Comparison of ENCODE assay signal across 22 cellular contexts in the genomic region with DNA sequence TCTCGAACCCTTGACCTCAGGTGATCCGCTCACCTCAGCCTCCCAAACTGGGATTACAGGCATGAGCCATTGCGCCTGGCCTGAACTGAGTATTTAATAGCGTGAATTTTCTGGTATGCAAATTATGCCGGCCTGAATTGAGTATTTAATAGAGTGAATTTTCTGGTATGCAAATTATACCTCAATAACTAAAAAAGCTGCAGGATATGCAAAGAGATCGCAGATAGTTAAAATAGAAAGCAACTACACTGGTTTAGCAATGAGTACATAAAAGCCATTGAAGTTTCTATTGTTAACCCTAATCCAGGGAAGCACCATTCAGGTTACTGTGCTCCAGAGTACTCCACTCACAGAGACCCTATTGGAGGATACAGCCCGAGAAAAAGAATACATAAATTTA. TPM values are rescaled to one million over a fixed set of nuclear protein-coding genes. Genes with fewer than 3 reads are reported as not detected.
DNase-seq lines count a peak whose midpoint lies in the region; ATAC-seq, FAIRE-seq and TF ChIP-seq lines count a peak whose summit lies in the region.
"Had no signal": no experiment of that assay in that cellular context is flagged by ENCODE, and none has a peak within 500 bp of the region (broad histone marks: within the 10 kb centered on the region; RNA-seq: fewer than 3 reads in every experiment).

No MANE protein-coding gene starts in this region.

- H2BK15ac ChIP-seq in neuronal stem cell (ENCODE audit: low read length) = no peak overlapping the region

- H4K20me1 ChIP-seq in endothelial cell of umbilical vein (replicated peaks; ENCODE audit: control insufficient read depth, extremely low read depth, insufficient read depth, low read length) = no peaks in the 10 kb centered on the region

- no peak overlapping the region for H2BK5ac ChIP-seq in neuronal stem cell (ENCODE audit: low read length)

- H2BK12ac ChIP-seq in neuronal stem cell (ENCODE audit: low read length) = no peak overlapping the region

- H3K9me3 ChIP-seq in endothelial cell of umbilical vein (replicated peaks; ENCODE audit: control insufficient read depth, insufficient read depth, low read length) (no peaks in the 10 kb centered on the region), neuronal stem cell (replicated peaks in 1 of 2; ENCODE audit: control insufficient read depth in 2 of 2, insufficient read depth in 1 of 2, low read depth in 1 of 2, low read length in 2 of 2) (peaks cover 0 to 2% of the 10 kb centered on the region in 2 donors), ascending aorta (no peaks in the 10 kb centered on the region)
- H3K9me3 ChIP-seq: BE2C had no signal

- no peak overlapping the region for H3K18ac ChIP-seq in neuronal stem cell (ENCODE audit: low read length)

- TF ChIP-seq CTCF in endothelial cell of umbilical vein (IDR thresholded peaks at IDR 0.05; ENCODE audit: extremely low read depth in 1 of 2, insufficient read depth in 1 of 2, low read depth in 1 of 2, low read length in 2 of 2) = no peak
- no peak for TF ChIP-seq CTCF in ascending aorta (IDR thresholded peaks at IDR 0.05)

- no peak overlapping the region for H4K91ac ChIP-seq in neuronal stem cell (ENCODE audit: low read depth, low read length, poor library complexity)

- H3K23ac ChIP-seq in neuronal stem cell (ENCODE audit: low read depth, low read length, poor library complexity) = no peak overlapping the region

- no peak for ATAC-seq in GM21367 (IDR thresholded peaks at IDR 0.05; ENCODE audit: unreplicated experiment)
- ATAC-seq: HCT116, Right ventricle myocardium inferior had no signal

- no peak overlapping the region for H3K14ac ChIP-seq in neuronal stem cell (ENCODE audit: low read length)

- intact Hi-C loops in endothelial cell of umbilical vein (cut with micrococcal nuclease) = no loop called here
- intact Hi-C loops in ascending aorta (cut with DNase I) = no loop called here

- H3K79me1 ChIP-seq in neuronal stem cell (ENCODE audit: low read depth, low read length) = peaks cover 2% of the 10 kb centered on the region

- no peak overlapping the region for H2AFZ ChIP-seq in endothelial cell of umbilical vein (ENCODE audit: low read depth, low read length)
- no peak overlapping the region for H2AFZ ChIP-seq in neuronal stem cell (ENCODE audit: low read length)
- H2AFZ ChIP-seq: GM23248 had no signal

- H3K27ac ChIP-seq in endothelial cell of umbilical vein (ENCODE audit: insufficient read depth, low read depth, low read length) (peak overlapping the region; percentile 68), neuronal stem cell (replicated peaks; ENCODE audit: low read length) (no peak overlapping the region), ascending aorta (no peak overlapping the region)
- H3K27ac ChIP-seq: GM23248 had no signal

- H3K36me3 ChIP-seq in endothelial cell of umbilical vein (ENCODE audit: control insufficient read depth in 2 of 2, extremely low read depth in 1 of 2, insufficient read depth in 2 of 2, low read length in 2 of 2) (no peaks in the 10 kb centered on the region), neuronal stem cell (replicated peaks in 1 of 2; ENCODE audit: control insufficient read depth in 2 of 2, insufficient read depth in 2 of 2, low read length in 2 of 2) (no peaks in the 10 kb centered on the region), ascending aorta (no peaks in the 10 kb centered on the region)
- H3K36me3 ChIP-seq: BE2C had no signal

- H3K9ac ChIP-seq in endothelial cell of umbilical vein (replicated peaks; ENCODE audit: extremely low read depth, insufficient read depth, low read length) (no peak overlapping the region), neuronal stem cell (ENCODE audit: low read depth, low read length, poor library complexity) (no peak overlapping the region)
- H3K9ac ChIP-seq: GM23248 had no signal

- WGBS in neuronal stem cell (ENCODE audit: extremely low coverage in 2 of 2, insufficient read length in 2 of 2, insufficient replicate concordance in 1 of 2), 2 donors = no CpG with 5 or more reads among the region's 7 CpGs

- H3K4me2 ChIP-seq in endothelial cell of umbilical vein (ENCODE audit: insufficient read depth, low read length) (no peak overlapping the region), neuronal stem cell (ENCODE audit: insufficient read depth, low read length, poor library complexity, severe bottlenecking) (no peak overlapping the region)

- POLR2A ChIA-PET in endothelial cell of umbilical vein (lab: Charles Lee) = no interaction called here

- FAIRE-seq in GM12891 (lab: Jason Lieb, UNC) = no peak
- peak; percentile 61 for FAIRE-seq in GM19239 (lab: Jason Lieb, UNC)
- no peak for FAIRE-seq in endothelial cell of umbilical vein (lab: Jason Lieb, UNC)
- FAIRE-seq: HTR-8/SVneo had no signal

- CTCF ChIA-PET in endothelial cell of umbilical vein (lab: Charles Lee) = interaction anchor here (2.4 to 4.5 kb wide), 2 partner anchors 11 to 14 kb away, joined by 9 to 40 read pairs; no protein-coding TSS in a partner anchor

- H2BK120ac ChIP-seq in neuronal stem cell (ENCODE audit: low read depth, low read length) = no peak overlapping the region

- no peak overlapping the region for H2AK5ac ChIP-seq in neuronal stem cell (ENCODE audit: low read depth, low read length)

- H3K9me1 ChIP-seq in endothelial cell of umbilical vein (replicated peaks; ENCODE audit: control insufficient read depth, extremely low read depth, insufficient read depth, low read length) = no peaks in the 10 kb centered on the region

- no TSS peak for BruUV-seq in endothelial cell of umbilical vein (replicated peaks; lab: Mats Ljungman, UMichigan)

- H3K27me3 ChIP-seq in endothelial cell of umbilical vein (ENCODE audit: control insufficient read depth in 2 of 2, insufficient read depth in 2 of 2, low read length in 2 of 2) (no peaks in the 10 kb centered on the region), neuronal stem cell (ENCODE audit: control insufficient read depth in 3 of 3, insufficient read depth in 3 of 3, low read depth in 1 of 3, low read length in 3 of 3) (no peaks in the 10 kb centered on the region), ascending aorta (no peaks in the 10 kb centered on the region)
- H3K27me3 ChIP-seq: BE2C had no signal

- peaks cover 63% of the 10 kb centered on the region for H3K79me2 ChIP-seq in endothelial cell of umbilical vein (ENCODE audit: control insufficient read depth, insufficient read depth, low read length)

- TF ChIP-seq POLR2A in GM12891 (IDR thresholded peaks at IDR 0.05; ENCODE audit: low read depth, low read length) (no peak), endothelial cell of umbilical vein (IDR thresholded peaks at IDR 0.05; ENCODE audit: low read depth, low read length) (no peak)

- no peak overlapping the region for H3K4ac ChIP-seq in neuronal stem cell (ENCODE audit: low read length)

- no peak for DNase-seq in GM12891 (ENCODE audit: insufficient read length, low spot score)
- no peak for DNase-seq in GM19239 (ENCODE audit: insufficient read length, low spot score)
- DNase-seq in NCI-H526 (lab: John Stamatoyannopoulos, UW) = peak; percentile 89 to 93
- DNase-seq in endothelial cell of umbilical vein (ENCODE audit: low read depth, low spot score) = no peak
- no peak for DNase-seq in neuronal stem cell (ENCODE audit: low spot score)
- no peak for DNase-seq in ascending aorta (ENCODE audit: low spot score in 2 of 2)
- DNase-seq: BE2C, DMS 273 treated with DMSO at 0.1 percent for 48 hours, DMS79 treated with DMSO at 0.1 percent for 48 hours, GM23248, KG1, NCI-H1105, NCI-H146, NCI-H2029 treated with DMSO at 0.1 percent for 48 hours, NCI-H2171, NCI-H345, NCI-H524, OCI-M1 had no signal

- dilution Hi-C loops in endothelial cell of umbilical vein (cut with MboI; ENCODE audit: extremely low pct_ligation_motif_present, low sequenced_read_pairs) = no loop called here

- H4K8ac ChIP-seq in neuronal stem cell (ENCODE audit: low read depth, low read length) = no peak overlapping the region

- H3K4me3 ChIP-seq in endothelial cell of umbilical vein (replicated peaks in 1 of 3; ENCODE audit: insufficient read depth in 1 of 3, low read depth in 1 of 3, low read length in 3 of 3) = no peak overlapping the region
- no peak overlapping the region for H3K4me3 ChIP-seq in neuronal stem cell (ENCODE audit: low read length in 2 of 2)
- H3K4me3 ChIP-seq in ascending aorta = no peak overlapping the region
- H3K4me3 ChIP-seq: GM23248 had no signal

- H3K4me1 ChIP-seq in endothelial cell of umbilical vein (ENCODE audit: control insufficient read depth, extremely low read depth, insufficient read depth, low read length) (peaks cover 22% of the 10 kb centered on the region), neuronal stem cell (ENCODE audit: control insufficient read depth in 2 of 2, insufficient read depth in 1 of 2, low read depth in 1 of 2, low read length in 2 of 2) (peaks cover 0 to 5% of the 10 kb centered on the region in 2 donors), ascending aorta (no peaks in the 10 kb centered on the region)
- H3K4me1 ChIP-seq: BE2C had no signal

TF ChIP-seq in GM12891, 5 proteins besides CTCF, POLR2A, EP300 and RAD21:
- TF ChIP-seq POU2F2 (IDR thresholded peaks at IDR 0.05; ENCODE audit: low read depth, low read length) (peak; percentile 78; the same call in 1 of the 2 replicates), SPI1 (IDR thresholded peaks at IDR 0.05; ENCODE audit: low read depth, low read length) (no peak)

TF ChIP-seq in endothelial cell of umbilical vein, 7 proteins besides CTCF, POLR2A, EP300 and RAD21 (continues in another document):
- TF ChIP-seq MAX (IDR thresholded peaks at IDR 0.05; ENCODE audit: insufficient read depth, insufficient read length) (no peak), MYC (IDR thresholded peaks at IDR 0.05; ENCODE audit: low read depth, low read length) (no peak), JUN (IDR thresholded peaks at IDR 0.05; ENCODE audit: borderline replicate concordance, insufficient read depth, insufficient read length, low read depth) (no peak), FOS (IDR thresholded peaks at IDR 0.05; ENCODE audit: borderline replicate concordance, insufficient read depth, low read length) (no peak), EZH2 (IDR thresholded peaks at IDR 0.05; ENCODE audit: borderline replicate concordance, low read depth, low read length, severe bottlenecking) (no peak)

RNA-seq across cellular contexts. Expression of gene FBXW7, which starts 22.8 kb away (rescaled TPM):
- polyA plus RNA-seq in GM12891 (2012; ENCODE audit: low read depth, missing spikeins) = 47.7 TPM
- total RNA-seq in endothelial cell of umbilical vein (27.9 and 28.1 TPM in 2 replicates), ascending aorta (128 TPM)
- polyA plus RNA-seq in endothelial cell of umbilical vein = 5.1 and 7.0 TPM in 2 replicates
- 7.0 and 7.7 TPM in 2 replicates for polyA plus RNA-seq in endothelial cell of umbilical vein (2011; cell fraction: cytosol; rRNA removed)
- 44.1 and 57.3 TPM in 2 replicates for polyA plus RNA-seq in endothelial cell of umbilical vein (2011; cell fraction: nucleus; rRNA removed)
- polyA plus RNA-seq in endothelial cell of umbilical vein (2012) = 12.7 and 15.2 TPM in 2 replicates
- 27.1 and 37.7 TPM in 2 replicates for polyA minus RNA-seq in endothelial cell of umbilical vein
- polyA minus RNA-seq in endothelial cell of umbilical vein (2011; cell fraction: cytosol; rRNA and poly(A)+ RNA removed) = 9.4 TPM
- polyA minus RNA-seq in endothelial cell of umbilical vein (2011; cell fraction: nucleus; rRNA and poly(A)+ RNA removed) = 68.6 and 81.3 TPM in 2 replicates
- polyA plus RNA-seq in neuronal stem cell (2013, experiment 1 of 2) = 12.2 TPM
- polyA plus RNA-seq in neuronal stem cell (2013, experiment 2 of 2) = 12.2 TPM

Comparison
In these comparisons a context has a peak if more than half of its experiments do, and no peak if none do; other contexts are left out.
1. DNase-seq: peak in NCI-H526 (2 of 2); none in GM12891 (single experiment), GM19239 (single experiment), endothelial cell of umbilical vein (single experiment), neuronal stem cell (single experiment) and ascending aorta (0 of 2).